Comparison of ENCODE assay signal across 8 cellular contexts in genomic region chr6:33192671-33193602, GRCh38. TPM values are rescaled to one million over a fixed set of nuclear protein-coding genes. Genes with fewer than 3 reads are reported as not detected.
A peak's percentile ranks its signal among the peaks of the same experiment; 100 is the strongest.
DNase-seq lines count a peak whose midpoint lies in the region; ATAC-seq, FAIRE-seq and TF ChIP-seq lines count a peak whose summit lies in the region.

No MANE protein-coding gene starts in this region.

- intact Hi-C loops in CD4-positive, alpha-beta memory T cell (cut with micrococcal nuclease): no loop called here
- intact Hi-C loops in esophagus muscularis mucosa (cut with DNase I): loop anchor here (5.0 kb wide), 1 partner anchor 54 kb away; no protein-coding TSS in a partner anchor

- H3K4me3 ChIP-seq in CD4-positive, alpha-beta memory T cell (ENCODE audit: low read length in 2 of 2): peak overlapping the region in 1 of 2 donors; percentile 32
- H3K4me3 ChIP-seq in SJCRH30 (peak overlapping the region; percentile 14; the same call in 1 of the 2 replicates), esophagus muscularis mucosa (peak overlapping the region; percentile 48 to 55 (median 52)), small intestine (ENCODE audit: low read depth in 1 of 2, low read length in 2 of 2) (peak overlapping the region in 1 of 2 donors; percentile 10)

- CTCF ChIA-PET in CD4-positive, alpha-beta memory T cell (lab: Charles Lee; ENCODE audit: partially characterized antibody): no interaction called here

- H3K27me3 Mint-ChIP-seq in CD4-positive, alpha-beta memory T cell: peaks cover 15 to 19% of the 10 kb centered on the region in 2 donors
- H3K27me3 Mint-ChIP-seq in naive thymus-derived CD8-positive, alpha-beta T cell: peaks cover 3 to 32% (median 18%) of the 10 kb centered on the region in 5 donors

- peaks cover 21% of the 10 kb centered on the region for H3K27me3 ChIP-seq in CD4-positive, alpha-beta memory T cell (ENCODE audit: insufficient read depth, low read length)
- H3K27me3 ChIP-seq in SJCRH30 (no peaks in the 10 kb centered on the region), esophagus muscularis mucosa (peaks cover 0 to 44% (median 5%) of the 10 kb centered on the region in 4 donors), small intestine (ENCODE audit: control insufficient read depth in 2 of 2, insufficient read depth in 2 of 2, low read length in 2 of 2) (peaks cover 0 to 9% of the 10 kb centered on the region in 2 donors)

- peaks cover 37 to 45% of the 10 kb centered on the region in 2 donors for H3K36me3 Mint-ChIP-seq in CD4-positive, alpha-beta memory T cell
- H3K36me3 Mint-ChIP-seq in naive thymus-derived CD8-positive, alpha-beta T cell: peaks cover 0 to 40% (median 7%) of the 10 kb centered on the region in 3 donors

- H3K4me1 ChIP-seq in CD4-positive, alpha-beta memory T cell (ENCODE audit: insufficient read depth, low read length): peaks cover 26% of the 10 kb centered on the region
- H3K4me1 ChIP-seq in SJCRH30: peaks cover 18% of the 10 kb centered on the region
- H3K4me1 ChIP-seq in esophagus muscularis mucosa: peaks cover 24 to 42% (median 34%) of the 10 kb centered on the region in 4 donors
- H3K4me1 ChIP-seq in small intestine (ENCODE audit: control insufficient read depth in 2 of 2, insufficient read depth in 1 of 2, low read depth in 1 of 2, low read length in 1 of 2): peaks cover 0 to 3% of the 10 kb centered on the region in 2 donors

- H3K36me3 ChIP-seq in CD4-positive, alpha-beta memory T cell (ENCODE audit: insufficient read depth, low read length): peaks cover 33% of the 10 kb centered on the region
- peaks cover 25% of the 10 kb centered on the region for H3K36me3 ChIP-seq in SJCRH30
- peaks cover 25 to 44% (median 40%) of the 10 kb centered on the region in 4 donors for H3K36me3 ChIP-seq in esophagus muscularis mucosa
- H3K36me3 ChIP-seq in small intestine (ENCODE audit: control insufficient read depth in 2 of 2, insufficient read depth in 2 of 2, low read length in 2 of 2): peaks cover 14% of the 10 kb centered on the region in 2 donors

- H3K4me3 Mint-ChIP-seq in CD4-positive, alpha-beta memory T cell: peak overlapping the region; percentile 73 to 88 (median 84)
- H3K4me3 Mint-ChIP-seq in naive thymus-derived CD8-positive, alpha-beta T cell: peak overlapping the region; percentile 78 to 93 (median 87)

- TF ChIP-seq POLR2A in esophagus muscularis mucosa (IDR thresholded peaks at IDR 0.05; ENCODE audit: low read depth): no peak

- peaks cover 9 to 29% (median 17%) of the 10 kb centered on the region in 4 donors for H3K4me1 Mint-ChIP-seq in CD4-positive, alpha-beta memory T cell
- H3K4me1 Mint-ChIP-seq in naive thymus-derived CD8-positive, alpha-beta T cell: peaks cover 24 to 39% (median 25%) of the 10 kb centered on the region in 4 donors

- peak overlapping the region in 6 of 7 donors; percentile 29 to 90 (median 66) for H3K27ac Mint-ChIP-seq in CD4-positive, alpha-beta memory T cell
- peak overlapping the region in 8 of 10 donors; percentile 36 to 89 (median 77) for H3K27ac Mint-ChIP-seq in naive thymus-derived CD8-positive, alpha-beta T cell

- no peaks in the 10 kb centered on the region for H3K9me3 ChIP-seq in CD4-positive, alpha-beta memory T cell (ENCODE audit: control insufficient read depth in 1 of 2, low read length in 2 of 2)
- no peaks in the 10 kb centered on the region for H3K9me3 ChIP-seq in SJCRH30 (replicated peaks)
- no peaks in the 10 kb centered on the region for H3K9me3 ChIP-seq in esophagus muscularis mucosa
- H3K9me3 ChIP-seq in small intestine (ENCODE audit: control insufficient read depth, low read depth): no peaks in the 10 kb centered on the region

- peak in 2 of 5 donors; percentile 11 to 47 for DNase-seq in CD4-positive, alpha-beta memory T cell
- DNase-seq in SJCRH30 (no peak), esophagus muscularis mucosa (ENCODE audit: extremely low spot score) (no peak), small intestine (no peak)
- peak in 5 of 10 donors; percentile 34 to 69 (median 43) for DNase-seq in naive thymus-derived CD8-positive, alpha-beta T cell

- peak; percentile 31 to 53 for ATAC-seq in naive thymus-derived CD8-positive, alpha-beta T cell
- ATAC-seq in GM18870 (IDR thresholded peaks at IDR 0.05; ENCODE audit: unreplicated experiment) (no peak), HG02973 (IDR thresholded peaks at IDR 0.05; ENCODE audit: unreplicated experiment) (no peak), HG02981 (IDR thresholded peaks at IDR 0.05; ENCODE audit: unreplicated experiment) (no peak)

- POLR2A ChIA-PET in CD4-positive, alpha-beta memory T cell (lab: Charles Lee; ENCODE audit: partially characterized antibody): interaction anchor here (0.8 to 2.2 kb wide), 6 partner anchors 9 to 221 kb away, joined by 3 to 9 read pairs (median 3); partner anchors contain the start of gene RING1
- POLR2A ChIA-PET in naive thymus-derived CD8-positive, alpha-beta T cell (lab: Charles Lee): interaction anchor here (0.6 to 1.8 kb wide), 9 partner anchors 9 to 85 kb away, joined by 3 to 10 read pairs (median 6); partner anchors contain the start of genes B3GALT4 and RING1

- no peak for TF ChIP-seq CTCF in esophagus muscularis mucosa (IDR thresholded peaks at IDR 0.05)

- WGBS in esophagus muscularis mucosa: 4% methylated on average over 25 of the region's 72 CpGs
- WGBS in small intestine, 3 donors: 3 to 7% (median 4%) methylated on average over 34 to 72 of the region's 72 CpGs

- FAIRE-seq in small intestine (lab: Jason Lieb, UNC): no peak

- H3K27ac ChIP-seq in CD4-positive, alpha-beta memory T cell (ENCODE audit: low read depth, low read length): no peak overlapping the region
- H3K27ac ChIP-seq in SJCRH30 (peak overlapping the region; percentile 29; the same call in 1 of the 2 replicates), esophagus muscularis mucosa (replicated peaks in 1 of 4) (peak overlapping the region; percentile 53 to 74 (median 62)), small intestine (ENCODE audit: low read depth in 1 of 2, low read length in 1 of 2) (no peak overlapping the region)

- no peaks in the 10 kb centered on the region for H3K9me3 Mint-ChIP-seq in CD4-positive, alpha-beta memory T cell
- no peaks in the 10 kb centered on the region for H3K9me3 Mint-ChIP-seq in naive thymus-derived CD8-positive, alpha-beta T cell

- TF ChIP-seq EP300 in esophagus muscularis mucosa (IDR thresholded peaks at IDR 0.05): no peak

RNA-seq across cellular contexts. Expression of gene COL11A2, which starts 0.7 kb away (rescaled TPM):
- total RNA-seq in CD4-positive, alpha-beta memory T cell: 1 to 10 TPM; 1.2 to 1.6 TPM
- under 1 TPM; 0.40 to 0.49 TPM for polyA plus RNA-seq in CD4-positive, alpha-beta memory T cell
- total RNA-seq in SJCRH30 (2014; rRNA removed; shearing (Covaris generic)): 3.8 and 4.0 TPM in 2 replicates
- 1 to 10 TPM in 1 of 4 donors, under 1 TPM in 2, not detected in 1; 0.17 to 1.1 (median 0.19) TPM for total RNA-seq in esophagus muscularis mucosa
- 1 to 10 TPM; 7.5 to 8.0 TPM for total RNA-seq in naive thymus-derived CD8-positive, alpha-beta T cell
- polyA plus RNA-seq in naive thymus-derived CD8-positive, alpha-beta T cell: under 1 TPM; 0.08 to 0.48 (median 0.13) TPM
- under 1 TPM; 0.27 to 0.67 (median 0.57) TPM for polyA plus RNA-seq in small intestine

RNA-seq across cellular contexts. Expression of gene RXRB, which starts 7.5 kb away (rescaled TPM):
- total RNA-seq in CD4-positive, alpha-beta memory T cell: 10 to 100 TPM; 89.2 to 94.3 TPM
- polyA plus RNA-seq in CD4-positive, alpha-beta memory T cell: 10 to 100 TPM in 1 of 2 donors, 1 to 10 TPM in 1; 5.6 to 11.5 TPM
- total RNA-seq in SJCRH30 (2014; rRNA removed; shearing (Covaris generic)): 24.4 and 25.9 TPM in 2 replicates
- 10 to 100 TPM; 21.5 to 34.1 (median 32.2) TPM for total RNA-seq in esophagus muscularis mucosa
- total RNA-seq in naive thymus-derived CD8-positive, alpha-beta T cell: 100 to 1,000 TPM; 126 to 127 TPM
- 10 to 100 TPM in 1 of 3 donors, 1 to 10 TPM in 2; 6.6 to 10.9 (median 7.3) TPM for polyA plus RNA-seq in naive thymus-derived CD8-positive, alpha-beta T cell
- polyA plus RNA-seq in small intestine: 10 to 100 TPM; 26.3 to 32.4 (median 29.2) TPM

RNA-seq across cellular contexts. Expression of gene SLC39A7, which starts 7.7 kb away (rescaled TPM):
- 10 to 100 TPM; 40.8 to 40.9 TPM for total RNA-seq in CD4-positive, alpha-beta memory T cell
- 10 to 100 TPM; 22.9 to 23.1 TPM for polyA plus RNA-seq in CD4-positive, alpha-beta memory T cell
- total RNA-seq in SJCRH30 (2014; rRNA removed; shearing (Covaris generic)): 71.8 and 75.1 TPM in 2 replicates
- total RNA-seq in esophagus muscularis mucosa: 10 to 100 TPM; 43.6 to 80.1 (median 62.3) TPM
- 10 to 100 TPM; 35.5 to 36.4 TPM for total RNA-seq in naive thymus-derived CD8-positive, alpha-beta T cell
- 10 to 100 TPM; 18.8 to 23.8 (median 21.8) TPM for polyA plus RNA-seq in naive thymus-derived CD8-positive, alpha-beta T cell
- 100 to 1,000 TPM in 1 of 3 donors, 10 to 100 TPM in 2; 38.9 to 162 (median 57.3) TPM for polyA plus RNA-seq in small intestine

RNA-seq across cellular contexts. Expression of gene HSD17B8, which starts 11.5 kb away (rescaled TPM):
- total RNA-seq in CD4-positive, alpha-beta memory T cell: 10 to 100 TPM; 20.2 to 22.3 TPM
- 10 to 100 TPM; 57.4 to 77.3 TPM for polyA plus RNA-seq in CD4-positive, alpha-beta memory T cell
- total RNA-seq in SJCRH30 (2014; rRNA removed; shearing (Covaris generic)): 1.0 and 1.5 TPM in 2 replicates
- total RNA-seq in esophagus muscularis mucosa: 10 to 100 TPM in 3 of 4 donors, 1 to 10 TPM in 1; 2.0 to 15.0 (median 12.9) TPM
- total RNA-seq in naive thymus-derived CD8-positive, alpha-beta T cell: 10 to 100 TPM; 28.7 to 29.0 TPM
- polyA plus RNA-seq in naive thymus-derived CD8-positive, alpha-beta T cell: 10 to 100 TPM; 75.0 to 79.2 (median 75.9) TPM
- 10 to 100 TPM; 30.9 to 33.8 (median 32.2) TPM for polyA plus RNA-seq in small intestine

RNA-seq across cellular contexts. Expression of gene RING1, which starts 15.4 kb away (rescaled TPM):
- total RNA-seq in CD4-positive, alpha-beta memory T cell: 10 to 100 TPM; 36.8 to 38.4 TPM
- polyA plus RNA-seq in CD4-positive, alpha-beta memory T cell: 1 to 10 TPM; 3.4 to 7.8 TPM
- total RNA-seq in SJCRH30 (2014; rRNA removed; shearing (Covaris generic)): 14.9 and 16.4 TPM in 2 replicates
- 10 to 100 TPM; 15.0 to 25.3 (median 20.6) TPM for total RNA-seq in esophagus muscularis mucosa
- total RNA-seq in naive thymus-derived CD8-positive, alpha-beta T cell: 10 to 100 TPM; 58.3 to 59.1 TPM
- polyA plus RNA-seq in naive thymus-derived CD8-positive, alpha-beta T cell: 10 to 100 TPM; 12.1 to 12.5 (median 12.4) TPM
- polyA plus RNA-seq in small intestine: 10 to 100 TPM; 30.4 to 46.7 (median 42.3) TPM

Comparison
In these comparisons a context has a peak if more than half of its experiments do, and no peak if none do; other contexts are left out.
1. H3K27ac ChIP-seq: peak in SJCRH30 (single experiment) and esophagus muscularis mucosa (4 of 4); none in CD4-positive, alpha-beta memory T cell (single experiment) and small intestine (0 of 2).
2. ATAC-seq: peak in naive thymus-derived CD8-positive, alpha-beta T cell (2 of 2); none in GM18870 (single experiment), HG02973 (single experiment) and HG02981 (single experiment).